In the genomic region with DNA sequence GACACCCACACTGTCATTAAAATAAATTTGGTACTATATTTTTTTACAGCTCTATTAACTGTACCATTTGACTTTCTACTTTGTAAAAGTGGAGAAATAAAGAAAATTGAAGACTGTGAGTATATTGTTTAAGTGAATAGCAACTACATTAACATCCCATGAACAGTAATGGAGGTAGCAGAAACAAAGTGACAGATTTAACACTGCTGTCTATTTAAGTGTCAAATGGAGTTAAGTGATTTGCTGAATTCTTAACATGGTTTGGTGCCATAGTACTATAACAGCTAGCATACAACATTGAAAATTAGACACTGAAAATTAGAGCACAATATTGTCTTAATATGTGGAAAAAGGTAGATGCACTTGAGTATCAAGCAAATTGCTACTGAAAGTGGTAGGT, we compare ENCODE assay signal across 9 cellular contexts.
"Had no signal": no experiment of that assay in that cellular context is flagged by ENCODE, and none has a peak within 500 bp of the region (broad histone marks: within the 10 kb centered on the region; RNA-seq: fewer than 3 reads in every experiment).

No MANE protein-coding gene starts in this region.

- H3K36me3 ChIP-seq: HAP-1 had no signal

- ATAC-seq: GM23338, HCT116 had no signal

- H3K4me1 Mint-ChIP-seq: GM23338 had no signal

- H3K27ac Mint-ChIP-seq: GM23338, HFFc6 had no signal

- H3K9me3 Mint-ChIP-seq: GM23338, H9, HFFc6 had no signal

- H3K4me3 ChIP-seq: GM23248, GM23338, HAP-1 had no signal

- H3K4me2 ChIP-seq: GM23338 had no signal

- DNase-seq: GM23248, GOT3, H7, H9, HCEC 1CT, HFFc6 had no signal

- H3K9me3 ChIP-seq: HAP-1 had no signal

- H3K9ac ChIP-seq: GM23248 had no signal

- H3K4me3 Mint-ChIP-seq: GM23338, H9, HFFc6 had no signal

- H2AFZ ChIP-seq: GM23248, GM23338 had no signal

- H3K27ac ChIP-seq: GM23248 had no signal
